Comparison of ENCODE assay signal across 14 cellular contexts in genomic region chr9:98538626-98539031, GRCh38.
DNase-seq lines count a peak whose midpoint lies in the region; ATAC-seq and TF ChIP-seq lines count a peak whose summit lies in the region.
"Had no signal": no experiment of that assay in that cellular context is flagged by ENCODE, and none has a peak within 500 bp of the region (broad histone marks: within the 10 kb centered on the region; RNA-seq: fewer than 3 reads in every experiment).

No MANE protein-coding gene starts in this region.

- POLR2A ChIA-PET in MCF 10A (lab: Yijun Ruan, JAX) = no interaction called here

- no peak overlapping the region for H3K4me3 ChIP-seq in mammary epithelial cell (replicated peaks in 1 of 3; ENCODE audit: insufficient read depth in 1 of 3, low read depth in 2 of 3, low read length in 3 of 3)

- no peaks in the 10 kb centered on the region for H3K9me3 Mint-ChIP-seq in MCF 10A (ENCODE audit: unreplicated experiment)
- H3K9me3 Mint-ChIP-seq in effector memory CD8-positive, alpha-beta T cell = no peaks in the 10 kb centered on the region
- H3K9me3 Mint-ChIP-seq: dendritic cell treated with granulocyte-macrophage colony-stimulating factor and Interleukin-4, amounts not matched to agents 40 ng/mL and 50 ng/mL, for 4 days; type B pancreatic cell had no signal

- no peak overlapping the region for H3K9ac ChIP-seq in mammary epithelial cell (ENCODE audit: insufficient read depth, low read length)
- H3K9ac ChIP-seq: parathyroid adenoma had no signal

- CTCF ChIA-PET in MCF 10A (lab: Yijun Ruan, JAX) = interaction anchor here (0.7 to 1.0 kb wide), 3 partner anchors 13 to 1131 kb away, joined by 3 to 4 read pairs (median 3); no protein-coding TSS in a partner anchor
- CTCF ChIA-PET in mammary epithelial cell (lab: Charles Lee; ENCODE audit: low non-redundant PET) = interaction anchor here (0.6 kb wide), 1 partner anchor 143 kb away, joined by 4 read pairs; no protein-coding TSS in a partner anchor

- intact Hi-C loops in MCF 10A (cut with micrococcal nuclease) = no loop called here
- intact Hi-C loops in mammary epithelial cell (cut with micrococcal nuclease) = loop anchor here (5.0 kb wide), 1 partner anchor 239 kb away; no protein-coding TSS in a partner anchor

- DNase-seq in MCF 10A (ENCODE audit: unreplicated experiment) (peak; percentile 18), mammary epithelial cell (no peak), NCI-H510A treated with DMSO at 0.1 percent for 48 hours (lab: John Stamatoyannopoulos, UW) (peak; percentile 36), fibroblast of peridontal ligament (ENCODE audit: extremely low read depth) (peak; percentile 6), ecto neural progenitor cell (ENCODE audit: low spot score) (no peak), dedifferentiated amniotic fluid mesenchymal stem cell (ENCODE audit: extremely low spot score) (no peak)
- DNase-seq in effector memory CD8-positive, alpha-beta T cell = no peak
- DNase-seq: activated CD4-positive, CD25-positive, alpha-beta regulatory T cell; activated T-cell treated with anti-CD3 and anti-CD28 coated beads for 4 hours had no signal

- no peaks in the 10 kb centered on the region for H3K27me3 ChIP-seq in mammary epithelial cell (ENCODE audit: insufficient read depth, low read length)

- no peaks in the 10 kb centered on the region for H4K20me1 ChIP-seq in mammary epithelial cell (ENCODE audit: insufficient read depth, low read length)

- no peak overlapping the region for H3K4me3 Mint-ChIP-seq in MCF 10A (ENCODE audit: unreplicated experiment)
- H3K4me3 Mint-ChIP-seq in effector memory CD8-positive, alpha-beta T cell = no peak overlapping the region
- H3K4me3 Mint-ChIP-seq: dendritic cell treated with granulocyte-macrophage colony-stimulating factor and Interleukin-4, amounts not matched to agents 40 ng/mL and 50 ng/mL, for 4 days; type B pancreatic cell had no signal

- ATAC-seq in effector memory CD8-positive, alpha-beta T cell (replicated peaks) = no peak
- no peak for ATAC-seq in HG03442 (IDR thresholded peaks at IDR 0.05; ENCODE audit: unreplicated experiment)
- ATAC-seq: HCT116 had no signal

- no peaks in the 10 kb centered on the region for H3K36me3 Mint-ChIP-seq in MCF 10A (ENCODE audit: insufficient read depth, unreplicated experiment)
- no peaks in the 10 kb centered on the region for H3K36me3 Mint-ChIP-seq in effector memory CD8-positive, alpha-beta T cell (ENCODE audit: insufficient read depth)
- H3K36me3 Mint-ChIP-seq: type B pancreatic cell had no signal

- 1% methylated on average over 9 of the region's 10 CpGs for WGBS in mammary epithelial cell (ENCODE audit: low coverage, missing lambda C conversion rate)

- no peaks in the 10 kb centered on the region for H3K4me1 ChIP-seq in mammary epithelial cell (ENCODE audit: insufficient read depth, low read length)
- H3K4me1 ChIP-seq: parathyroid adenoma had no signal

- H3K4me1 Mint-ChIP-seq in MCF 10A (ENCODE audit: insufficient read depth, unreplicated experiment) = no peaks in the 10 kb centered on the region
- H3K4me1 Mint-ChIP-seq in effector memory CD8-positive, alpha-beta T cell (ENCODE audit: low read depth in 2 of 2) = no peaks in the 10 kb centered on the region

- H3K9me3 ChIP-seq in mammary epithelial cell (replicated peaks; ENCODE audit: insufficient read depth, low read length) = no peaks in the 10 kb centered on the region

- H3K36me3 ChIP-seq in mammary epithelial cell (ENCODE audit: insufficient read depth, low read length) = no peaks in the 10 kb centered on the region

- in situ Hi-C loops in mammary epithelial cell (cut with MboI; ENCODE audit: low sequenced_read_pairs in 2 of 2) = loop anchor here in 1 of 2 donors (25.0 kb wide), 1 partner anchor 226 kb away; no protein-coding TSS in a partner anchor

- no peak overlapping the region for H2AFZ ChIP-seq in mammary epithelial cell (ENCODE audit: low read depth, low read length)
- H2AFZ ChIP-seq: parathyroid adenoma had no signal

- no TSS peak for BruUV-seq in MCF 10A (replicated peaks; lab: Mats Ljungman, UMichigan)
- BruUV-seq in mammary epithelial cell (replicated peaks; lab: Mats Ljungman, UMichigan) = no TSS peak

- H3K4me2 ChIP-seq in mammary epithelial cell (ENCODE audit: insufficient read depth, low read depth, low read length) = no peak overlapping the region

- dilution Hi-C loops in mammary epithelial cell (cut with HindIII; ENCODE audit: low sequenced_read_pairs) = no loop called here

- no peak for TF ChIP-seq CTCF in MCF 10A (IDR thresholded peaks at IDR 0.05; ENCODE audit: unreplicated experiment)
- TF ChIP-seq CTCF in mammary epithelial cell (conservative IDR thresholded peaks at IDR 0.05 in 1 of 2, IDR thresholded peaks at IDR 0.05 in 1 of 2; ENCODE audit: extremely low read depth in 1 of 2, insufficient read depth in 1 of 2, low read depth in 1 of 2, low read length in 2 of 2) = no peak

- peaks cover 46% of the 10 kb centered on the region for H3K27me3 Mint-ChIP-seq in MCF 10A (ENCODE audit: insufficient read depth, unreplicated experiment)
- H3K27me3 Mint-ChIP-seq in effector memory CD8-positive, alpha-beta T cell = peaks cover 12 to 43% of the 10 kb centered on the region in 2 donors

- no peak overlapping the region for H3K27ac ChIP-seq in mammary epithelial cell (ENCODE audit: insufficient read depth, low read depth, low read length)
- H3K27ac ChIP-seq: parathyroid adenoma had no signal

- H3K79me2 ChIP-seq in mammary epithelial cell (ENCODE audit: insufficient read depth, low read length) = no peaks in the 10 kb centered on the region
- H3K79me2 ChIP-seq: parathyroid adenoma had no signal

- H3K27ac Mint-ChIP-seq in MCF 10A (ENCODE audit: low read depth, unreplicated experiment) = no peak overlapping the region
- H3K27ac Mint-ChIP-seq in effector memory CD8-positive, alpha-beta T cell = no peak overlapping the region
- H3K27ac Mint-ChIP-seq: dendritic cell treated with granulocyte-macrophage colony-stimulating factor and Interleukin-4, amounts not matched to agents 40 ng/mL and 50 ng/mL, for 4 days; type B pancreatic cell had no signal

Comparison
In these comparisons a context has a peak if more than half of its experiments do, and no peak if none do; other contexts are left out.
1. DNase-seq: peak in MCF 10A (single experiment), NCI-H510A treated with DMSO at 0.1 percent for 48 hours (single experiment) and fibroblast of peridontal ligament (single experiment); none in mammary epithelial cell (single experiment), ecto neural progenitor cell (single experiment), effector memory CD8-positive, alpha-beta T cell (0 of 3) and dedifferentiated amniotic fluid mesenchymal stem cell (single experiment).